Comparison of ENCODE assay signal across 19 cellular contexts in genomic region chr19:40272261-40272660, GRCh38. TPM values are rescaled to one million over a fixed set of nuclear protein-coding genes. Genes with fewer than 3 reads are reported as not detected.
DNase-seq lines count a peak whose midpoint lies in the region; ATAC-seq and TF ChIP-seq lines count a peak whose summit lies in the region.
"Had no signal": no experiment of that assay in that cellular context is flagged by ENCODE, and none has a peak within 500 bp of the region (broad histone marks: within the 10 kb centered on the region; RNA-seq: fewer than 3 reads in every experiment).

No MANE protein-coding gene starts in this region.

- no CpG with 5 or more reads among the region's 14 CpGs for WGBS in H9 (ENCODE audit: extremely low coverage, insufficient read length, low lambda C conversion rate)
- 93% methylated on average over 14 of the region's 14 CpGs for WGBS in mesenchymal stem cell

- intact Hi-C loops in A673 (cut with micrococcal nuclease; ENCODE audit: unreplicated experiment) = no loop called here

- H3T11ph ChIP-seq in H9 (ENCODE audit: low read length) = no peak overlapping the region

- H3K4me2 ChIP-seq in H9 (ENCODE audit: insufficient read depth, insufficient read length, low read length) (no peak overlapping the region), mesenchymal stem cell (ENCODE audit: low read length, poor library complexity, severe bottlenecking) (no peak overlapping the region)
- H3K4me2 ChIP-seq: GM23338 had no signal

- peaks cover 36 to 45% of the 10 kb centered on the region in 2 experiments for H3K4me1 Mint-ChIP-seq in H9

- peaks cover 3 to 10% (median 5%) of the 10 kb centered on the region in 3 experiments; a peak in 5 of 7 replicates for H3K36me3 Mint-ChIP-seq in H9 (ENCODE audit: insufficient read depth in 1 of 3, low read depth in 3 of 3)

- BruUV-seq in A673 (replicated peaks; lab: Mats Ljungman, UMichigan) = no TSS peak

- H2BK15ac ChIP-seq in H9 (ENCODE audit: low read depth, low read length) (no peak overlapping the region), mesenchymal stem cell (ENCODE audit: low read depth, poor library complexity, severe bottlenecking) (no peak overlapping the region)

- no peak overlapping the region for H3K4ac ChIP-seq in H9 (ENCODE audit: low read depth, low read length)
- no peak overlapping the region for H3K4ac ChIP-seq in mesenchymal stem cell (ENCODE audit: low read depth in 1 of 2, low read length in 2 of 2)

- no peaks in the 10 kb centered on the region for H3K4me1 ChIP-seq in A673 (ENCODE audit: insufficient read depth, low read length, poor library complexity, severe bottlenecking)
- H3K4me1 ChIP-seq in H9 (ENCODE audit: insufficient read depth, low read length) = no peaks in the 10 kb centered on the region
- H3K4me1 ChIP-seq in mesenchymal stem cell (ENCODE audit: control insufficient read depth, insufficient read depth, low read depth, low read length) = peaks cover 30% of the 10 kb centered on the region
- H3K4me1 ChIP-seq: BE2C had no signal

- no peak overlapping the region for H4K8ac ChIP-seq in H9 (replicated peaks; ENCODE audit: insufficient read length, low read depth, low read length)
- H4K8ac ChIP-seq in mesenchymal stem cell (ENCODE audit: low read length) = no peak overlapping the region

- no peaks in the 10 kb centered on the region for H4K20me1 ChIP-seq in H9 (ENCODE audit: control insufficient read depth, insufficient read depth, insufficient read length)

- H2BK20ac ChIP-seq in H9 (ENCODE audit: low read depth, low read length, poor library complexity, severe bottlenecking) = no peak overlapping the region

- ATAC-seq in HG02885 (IDR thresholded peaks at IDR 0.05; ENCODE audit: poor library complexity, unreplicated experiment) = no peak
- ATAC-seq: GM23338 had no signal

- DNase-seq in A673 (ENCODE audit: low spot score) = no peak
- no peak for DNase-seq in H9
- no peak for DNase-seq in mesenchymal stem cell
- no peak for DNase-seq in OCI-M2 (lab: John Stamatoyannopoulos, UW; ENCODE audit: unreplicated experiment)
- DNase-seq in NCI-H187 treated with DMSO at 0.1 percent for 48 hours (lab: John Stamatoyannopoulos, UW) = no peak
- DNase-seq: BE2C, KG1, NCI-H1048, NCI-H146, NCI-H2107, NCI-H226, NCI-H748 treated with DMSO at 0.1 percent for 48 hours, Peyer's patch, SHP77 treated with DMSO at 0.1 percent for 48 hours had no signal

- H4K91ac ChIP-seq in H9 (ENCODE audit: insufficient read length, low read depth, low read length) (no peak overlapping the region), mesenchymal stem cell (ENCODE audit: low read length) (peak overlapping the region; percentile 11)

- H3K36me3 ChIP-seq in A673 (ENCODE audit: insufficient read depth, low read length, poor library complexity, severe bottlenecking) = no peaks in the 10 kb centered on the region
- H3K36me3 ChIP-seq in mesenchymal stem cell (ENCODE audit: control insufficient read depth in 1 of 2, insufficient read depth in 2 of 2, low read depth in 1 of 2, low read length in 2 of 2) = peaks cover 17 to 38% of the 10 kb centered on the region in 2 experiments

- no peak overlapping the region for H2BK5ac ChIP-seq in H9 (ENCODE audit: insufficient read length, low read length)
- no peak overlapping the region for H2BK5ac ChIP-seq in mesenchymal stem cell (ENCODE audit: low read depth, low read length, poor library complexity, severe bottlenecking)

- TF ChIP-seq CTCF in A673 (conservative IDR thresholded peaks at IDR 0.05; ENCODE audit: low read depth, low read length) (no peak), H9 (conservative IDR thresholded peaks at IDR 0.05) (no peak)

- H3K27me3 ChIP-seq in A673 (replicated peaks; ENCODE audit: insufficient read depth, low read depth, low read length, poor library complexity) (no peaks in the 10 kb centered on the region), H9 (ENCODE audit: insufficient read depth, low read length) (no peaks in the 10 kb centered on the region), mesenchymal stem cell (ENCODE audit: control insufficient read depth in 1 of 2, insufficient read depth in 1 of 2, low read length in 2 of 2) (no peaks in the 10 kb centered on the region)
- H3K27me3 ChIP-seq: BE2C, Peyer's patch had no signal

- POLR2A ChIA-PET in A673 (lab: Charles Lee; ENCODE audit: low non-redundant PET) = no interaction called here

- H2AK5ac ChIP-seq in H9 (ENCODE audit: insufficient read length, low read length) = no peak overlapping the region
- no peak overlapping the region for H2AK5ac ChIP-seq in mesenchymal stem cell (ENCODE audit: low read length, severe bottlenecking)

- H3K79me2 ChIP-seq in H9 (ENCODE audit: insufficient read depth, low read length) = peaks cover under 1% of the 10 kb centered on the region; the same call in 1 of the 2 replicates

- H3K9me3 ChIP-seq in A673 (ENCODE audit: low read depth, low read length, poor library complexity, severe bottlenecking) (no peaks in the 10 kb centered on the region), H9 (ENCODE audit: control insufficient read depth, low read depth, low read length) (no peaks in the 10 kb centered on the region), mesenchymal stem cell (ENCODE audit: control insufficient read depth, low read length) (no peaks in the 10 kb centered on the region)
- H3K9me3 ChIP-seq: BE2C, Peyer's patch had no signal

- no peak overlapping the region for H2BK120ac ChIP-seq in H9 (ENCODE audit: low read depth, low read length, poor library complexity, severe bottlenecking)
- H2BK120ac ChIP-seq in mesenchymal stem cell (ENCODE audit: low read depth, low read length) = no peak overlapping the region

- H3K23me2 ChIP-seq in H9 (ENCODE audit: insufficient read length, low read depth, low read length, poor library complexity, severe bottlenecking) = no peaks in the 10 kb centered on the region

- H3K56ac ChIP-seq in H9 (ENCODE audit: insufficient read length, low read depth, low read length) = no peak overlapping the region

- H3K27ac Mint-ChIP-seq in H9 = peak overlapping the region in 2 of 3 experiments; percentile 37 to 40; a peak in 2 of 7 replicates
- H3K27ac Mint-ChIP-seq: GM23338 had no signal

- no peak overlapping the region for H3K4me3 ChIP-seq in A673 (ENCODE audit: low read depth, low read length, poor library complexity, severe bottlenecking)
- H3K4me3 ChIP-seq in mesenchymal stem cell (ENCODE audit: insufficient read depth in 1 of 2, low read depth in 1 of 2, low read length in 2 of 2) = no peak overlapping the region
- H3K4me3 ChIP-seq: GM23338, Peyer's patch had no signal

- peaks cover 1% of the 10 kb centered on the region; the same call in 1 of the 2 replicates for H3K27me3 Mint-ChIP-seq in H9 (ENCODE audit: low read depth)

- no peaks in the 10 kb centered on the region for H3K9me3 Mint-ChIP-seq in H9
- H3K9me3 Mint-ChIP-seq: GM23338 had no signal

- no peak overlapping the region for H3K18ac ChIP-seq in H9 (ENCODE audit: insufficient read length, low read depth, low read length)
- H3K18ac ChIP-seq in mesenchymal stem cell (ENCODE audit: low read depth in 1 of 2, low read length in 2 of 2) = no peak overlapping the region

- H2AFZ ChIP-seq in H9 (ENCODE audit: low read length) = no peak overlapping the region
- no peak overlapping the region for H2AFZ ChIP-seq in mesenchymal stem cell (ENCODE audit: low read depth, low read length)
- H2AFZ ChIP-seq: GM23338 had no signal

- no peak overlapping the region for H3K4me3 Mint-ChIP-seq in H9
- H3K4me3 Mint-ChIP-seq: GM23338 had no signal

- H3K27ac ChIP-seq in A673 (ENCODE audit: low read depth, low read length, poor library complexity, severe bottlenecking) (peak overlapping the region; percentile 35), H9 (ENCODE audit: insufficient read length, low read depth, low read length) (no peak overlapping the region), angular gyrus (ENCODE audit: low read depth, low read length) (peak overlapping the region; percentile 37), mesenchymal stem cell (ENCODE audit: low read length, poor library complexity, severe bottlenecking) (no peak overlapping the region)
- H3K27ac ChIP-seq: HL-60, Peyer's patch had no signal

- no peak overlapping the region for H4K5ac ChIP-seq in H9 (ENCODE audit: insufficient read length, low read depth, low read length)

- H2BK12ac ChIP-seq in H9 (ENCODE audit: insufficient read length, low read depth, low read length) (no peak overlapping the region), mesenchymal stem cell (ENCODE audit: low read length in 2 of 2) (no peak overlapping the region)

- H3K14ac ChIP-seq in H9 (ENCODE audit: insufficient read depth, low read length) (no peak overlapping the region), mesenchymal stem cell (ENCODE audit: low read length in 2 of 2) (no peak overlapping the region)

- CTCF ChIA-PET in A673 (lab: Charles Lee) = no interaction called here

- H3K9ac ChIP-seq in H9 (ENCODE audit: extremely low read depth, insufficient read length, low read length) (no peak overlapping the region), mesenchymal stem cell (ENCODE audit: low read length) (no peak overlapping the region)

- H3K79me1 ChIP-seq in H9 (ENCODE audit: insufficient read depth, low read depth, low read length, poor library complexity, severe bottlenecking) = peaks cover 3% of the 10 kb centered on the region
- H3K79me1 ChIP-seq in mesenchymal stem cell (replicated peaks; ENCODE audit: low read length, poor library complexity, severe bottlenecking) = peaks cover 39% of the 10 kb centered on the region

- H3K23ac ChIP-seq in H9 (ENCODE audit: insufficient read length, low read depth, low read length) = no peak overlapping the region
- H3K23ac ChIP-seq in mesenchymal stem cell (ENCODE audit: low read length in 2 of 2) = no peak overlapping the region

RNA-seq across cellular contexts. Expression of gene AKT2, which starts 12.9 kb away (rescaled TPM):
- 146 and 151 TPM in 2 replicates for total RNA-seq in A673 (2021)
- total RNA-seq in H9 (2021) = 142 and 150 TPM in 2 replicates
- polyA plus RNA-seq in mesenchymal stem cell (2013, experiment 1 of 2) = 112 TPM
- 106 TPM for polyA plus RNA-seq in mesenchymal stem cell (2013, experiment 2 of 2)

RNA-seq across cellular contexts. Expression of gene CCNP, which starts 45.8 kb away (rescaled TPM):
- total RNA-seq in A673 (2021) (0.45 TPM in 1 of 2 replicates, not detected in the other), H9 (2021) (0.31 and 0.35 TPM in 2 replicates)
- polyA plus RNA-seq in mesenchymal stem cell (2013, experiment 1 of 2) = 0.12 TPM
- polyA plus RNA-seq in mesenchymal stem cell (2013, experiment 2 of 2) = 0.05 TPM
- total RNA-seq: M059J had no signal

RNA-seq across cellular contexts. Expression of gene TTC9B, which starts 54.1 kb away (rescaled TPM):
- total RNA-seq in A673 (2021) = not detected in 2 replicates
- 0.15 and 0.31 TPM in 2 replicates for total RNA-seq in H9 (2021)
- polyA plus RNA-seq in mesenchymal stem cell (2013, experiment 1 of 2) = not detected
- polyA plus RNA-seq in mesenchymal stem cell (2013, experiment 2 of 2) = not detected
- total RNA-seq: M059J, Peyer's patch had no signal

Comparison
In these comparisons a context has a peak if more than half of its experiments do, and no peak if none do; other contexts are left out.
1. H3K27ac ChIP-seq: peak in A673 (single experiment) and angular gyrus (single experiment); none in H9 (single experiment) and mesenchymal stem cell (single experiment).